ENCODE assay signal across 23 cellular contexts in the genomic region with DNA sequence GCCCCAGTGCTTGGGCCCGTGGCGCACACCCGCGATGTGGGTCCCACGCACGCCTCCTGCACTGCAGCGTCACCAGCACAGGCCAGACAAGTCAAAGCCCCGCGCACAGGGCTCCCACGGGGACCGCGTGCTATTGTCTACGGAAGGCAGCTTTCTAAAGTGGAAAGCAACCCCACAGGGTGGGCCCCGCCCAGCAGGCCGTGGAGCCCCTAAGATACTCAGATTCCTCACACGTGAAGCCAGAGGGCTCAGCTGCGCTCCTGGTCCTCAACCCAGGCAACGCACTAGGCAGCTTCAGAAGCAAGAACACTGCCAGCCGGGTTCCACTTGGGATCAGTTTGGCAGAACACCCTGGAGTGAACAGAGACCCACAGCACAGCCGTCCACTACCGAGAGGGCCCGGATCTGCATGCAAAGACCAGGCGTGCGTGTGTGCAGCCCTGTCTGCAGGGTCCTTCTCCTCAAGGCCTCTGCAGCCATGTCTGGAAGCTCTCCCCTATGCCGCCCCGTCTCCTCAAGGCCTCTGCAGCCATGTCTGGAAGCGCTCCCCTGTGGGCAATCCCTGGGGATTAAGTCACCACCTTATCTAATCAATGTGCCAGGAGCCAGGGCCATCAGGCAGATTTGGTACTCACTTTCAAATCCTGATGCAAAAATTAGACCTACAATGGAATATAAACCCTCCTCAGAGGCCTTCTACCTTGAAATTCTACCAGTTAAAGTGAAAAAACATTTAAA.
DNase-seq lines count a peak whose midpoint lies in the region; ATAC-seq, FAIRE-seq and TF ChIP-seq lines count a peak whose summit lies in the region.
"Had no signal": no experiment of that assay in that cellular context is flagged by ENCODE, and none has a peak within 500 bp of the region (broad histone marks: within the 10 kb centered on the region; RNA-seq: fewer than 3 reads in every experiment).

No MANE protein-coding gene starts in this region.

- H4K20me1 ChIP-seq in GM23338 (replicated peaks; ENCODE audit: insufficient read depth) (no peaks in the 10 kb centered on the region; the same call in 1 of the 2 replicates), HepG2 (ENCODE audit: insufficient read depth, low read length) (no peaks in the 10 kb centered on the region)

- no peak overlapping the region for H3K9ac ChIP-seq in HepG2 (ENCODE audit: insufficient read depth, low read depth, low read length)

- TF ChIP-seq CTCF in GM23338 (conservative IDR thresholded peaks at IDR 0.05; ENCODE audit: low read depth in 2 of 2) (no peak), chondrocyte (IDR thresholded peaks at IDR 0.05) (no peak), HepG2 (CRISPR knock-in tag; IDR thresholded peaks at IDR 0.05) (no peak), psoas muscle (IDR thresholded peaks at IDR 0.05) (no peak)

- H3K27ac Mint-ChIP-seq in GM23338 (no peak overlapping the region), chondrocyte (ENCODE audit: unreplicated experiment) (no peak overlapping the region)
- H3K27ac Mint-ChIP-seq: H9, T-helper 17 cell had no signal

- 0 out of 2 replicates have a peak, but pooled peaks cover 9% of the 10 kb centered on the region for H3K9me2 ChIP-seq in GM23338 (ENCODE audit: insufficient read depth)

- H3K27ac ChIP-seq in GM23338 (ENCODE audit: low read depth) = no peak overlapping the region
- no peak overlapping the region for H3K27ac ChIP-seq in HepG2 (ENCODE audit: extremely low read length, insufficient read depth, low read length)
- no peak overlapping the region for H3K27ac ChIP-seq in psoas muscle
- H3K27ac ChIP-seq: epithelial cell of prostate, SK-N-MC, uterus had no signal

- H3K36me3 Mint-ChIP-seq in GM23338 (ENCODE audit: low read depth) (peaks cover 36% of the 10 kb centered on the region), chondrocyte (ENCODE audit: low read depth) (peaks cover 34% of the 10 kb centered on the region)

- intact Hi-C loops in HepG2 (cut with micrococcal nuclease; ENCODE audit: unreplicated experiment) (no loop called here), psoas muscle (cut with DNase I) (no loop called here)

- TF ChIP-seq EP300 in HepG2 (IDR thresholded peaks at IDR 0.05; ENCODE audit: low read depth in 2 of 2, low read length in 2 of 2) (no peak), HepG2 (CRISPR knock-in tag; IDR thresholded peaks at IDR 0.05; ENCODE audit: borderline replicate concordance) (no peak)

- H3K27me3 ChIP-seq in GM23338 (ENCODE audit: insufficient read depth) = no peaks in the 10 kb centered on the region
- H3K27me3 ChIP-seq in HepG2 (ENCODE audit: control insufficient read depth in 1 of 2, insufficient read depth in 2 of 2, low read length in 2 of 2) = no peaks in the 10 kb centered on the region
- no peaks in the 10 kb centered on the region for H3K27me3 ChIP-seq in psoas muscle (ENCODE audit: insufficient read depth in 3 of 3, low read length in 2 of 3)
- H3K27me3 ChIP-seq: uterus had no signal

- H3K4me1 Mint-ChIP-seq in GM23338 (peaks cover 5% of the 10 kb centered on the region), chondrocyte (ENCODE audit: low read depth) (no peaks in the 10 kb centered on the region)

- in situ Hi-C loops in HepG2 (cut with HindIII; ENCODE audit: extremely low pct_ligation_motif_present, low pct_unique_long_range_greater_than_20kb) = no loop called here

- H3K4me3 ChIP-seq in GM23338 = no peak overlapping the region
- H3K4me3 ChIP-seq in HepG2 (replicated peaks in 1 of 3; ENCODE audit: insufficient read depth in 1 of 3, low read depth in 2 of 3, low read length in 3 of 3) = no peak overlapping the region
- H3K4me3 ChIP-seq in psoas muscle = no peak overlapping the region
- H3K4me3 ChIP-seq: SK-N-MC, uterus had no signal

- H3F3A ChIP-seq in GM23338 (replicated peaks; ENCODE audit: low read depth) = no peaks in the 10 kb centered on the region

- H2AFZ ChIP-seq in GM23338 = no peak overlapping the region
- H2AFZ ChIP-seq in HepG2 (ENCODE audit: low read length) = no peak overlapping the region

- no peak overlapping the region for H3K4me3 Mint-ChIP-seq in GM23338
- H3K4me3 Mint-ChIP-seq in chondrocyte (ENCODE audit: unreplicated experiment) = no peak overlapping the region
- H3K4me3 Mint-ChIP-seq: central memory CD8-positive, alpha-beta T cell; H9; T-helper 17 cell had no signal

- ATAC-seq in GM23338 = peak; percentile 40; the same call in 2 of the 3 replicates
- ATAC-seq in HepG2 = no peak
- ATAC-seq in psoas muscle = peak in 2 of 4 donors; percentile 11 to 13
- ATAC-seq in HG02571 (IDR thresholded peaks at IDR 0.05; ENCODE audit: unreplicated experiment) = no peak
- ATAC-seq: Panc1, T-helper 17 cell had no signal

- FAIRE-seq in HepG2 (lab: Jason Lieb, UNC) = no peak
- FAIRE-seq: D721Med had no signal

- H3K36me3 ChIP-seq in GM23338 (ENCODE audit: insufficient read depth) (peaks cover 5% of the 10 kb centered on the region), HepG2 (replicated peaks in 1 of 2; ENCODE audit: control insufficient read depth in 1 of 2, insufficient read depth in 2 of 2, low read length in 2 of 2) (peaks cover 2 to 26% of the 10 kb centered on the region in 2 experiments; a peak in 3 of 5 replicates), psoas muscle (ENCODE audit: insufficient read depth in 1 of 2, low read depth in 1 of 2) (peaks cover 0 to 63% of the 10 kb centered on the region in 2 donors)
- H3K36me3 ChIP-seq: uterus had no signal

- H3K9me3 Mint-ChIP-seq in GM23338 (peaks cover 32% of the 10 kb centered on the region), chondrocyte (ENCODE audit: low read depth) (peaks cover 34% of the 10 kb centered on the region)

- no peak for TF ChIP-seq POLR2A in HepG2 (IDR thresholded peaks at IDR 0.05; ENCODE audit: insufficient read depth in 1 of 2, low read depth in 2 of 2, low read length in 2 of 2)

- no peak for DNase-seq in GM23338 (ENCODE audit: low spot score)
- peak; percentile 86 for DNase-seq in chondrocyte (ENCODE audit: low spot score)
- no peak for DNase-seq in HepG2 (ENCODE audit: low spot score)
- DNase-seq in psoas muscle = peak; percentile 10 to 50
- DNase-seq in OCI-M2 (lab: John Stamatoyannopoulos, UW; ENCODE audit: unreplicated experiment) = no peak
- DNase-seq in DMS53 treated with DMSO at 0.1 percent for 48 hours (lab: John Stamatoyannopoulos, UW; ENCODE audit: unreplicated experiment) = no peak
- DNase-seq: activated CD8-positive, alpha-beta memory T cell treated with anti-CD3 and anti-CD28 coated beads, Interleukin-2, amount 50 U/mL, for 48 hours; activated gamma-delta T cell treated with Interleukin-2 at 50 U/mL for 16 hours; anterior cingulate cortex; H9; NCI-H1417 treated with DMSO at 0.1 percent for 48 hours; NCI-H2107; NCI-H510A; occipital lobe; substantia nigra had no signal

- BruUV-seq in HepG2 (replicated peaks; lab: Mats Ljungman, UMichigan) = no TSS peak

- CTCF ChIA-PET in HepG2 (lab: Yijun Ruan, JAX; ENCODE audit: low intra/inter-chr PET ratio, low total read pairs) = no interaction called here

- H3K79me2 ChIP-seq in GM23338 (replicated peaks; ENCODE audit: insufficient read depth) = no peaks in the 10 kb centered on the region; the same call in 1 of the 2 replicates
- H3K79me2 ChIP-seq in HepG2 (ENCODE audit: insufficient read depth, low read length) = no peaks in the 10 kb centered on the region

- no peak for TF ChIP-seq RAD21 in HepG2 (CRISPR knock-in tag; IDR thresholded peaks at IDR 0.05)

- H3K4me1 ChIP-seq in GM23338 (ENCODE audit: insufficient read depth) = no peaks in the 10 kb centered on the region
- H3K4me1 ChIP-seq in HepG2 (ENCODE audit: insufficient read depth, low read length) = no peaks in the 10 kb centered on the region
- peaks cover 3% of the 10 kb centered on the region for H3K4me1 ChIP-seq in psoas muscle
- H3K4me1 ChIP-seq: uterus had no signal

- POLR2A ChIA-PET in HepG2 (lab: Yijun Ruan, JAX) = no interaction called here

- H3K9me3 ChIP-seq in HepG2 (ENCODE audit: low read length) (peaks cover 17% of the 10 kb centered on the region), psoas muscle (peaks cover 13% of the 10 kb centered on the region)

- WGBS in HepG2 (ENCODE audit: low lambda C conversion rate) = 98% methylated on average over 27 of the region's 27 CpGs
- 92 to 98% (median 95%) methylated on average over 27 of the region's 27 CpGs for WGBS in psoas muscle, 3 donors

- H3K4me2 ChIP-seq in GM23338 = no peak overlapping the region
- no peak overlapping the region for H3K4me2 ChIP-seq in HepG2 (ENCODE audit: low read depth, low read length)

- H3K27me3 Mint-ChIP-seq in GM23338 (ENCODE audit: insufficient read depth, low read depth, poor library complexity) (peaks cover 6% of the 10 kb centered on the region), chondrocyte (ENCODE audit: low read depth) (no peaks in the 10 kb centered on the region)
- H3K27me3 Mint-ChIP-seq: central memory CD8-positive, alpha-beta T cell; T-helper 17 cell had no signal

TF ChIP-seq in GM23338, 12 proteins besides CTCF, POLR2A, EP300 and RAD21 (continues in another document):
- TF ChIP-seq STAT1 (IDR thresholded peaks at IDR 0.05; ENCODE audit: unreplicated experiment) = no peak
- no peak for TF ChIP-seq ZNF331 (CRISPR knock-in tag; IDR thresholded peaks at IDR 0.05; ENCODE audit: low read depth)
- TF ChIP-seq POLR2AphosphoS5 (IDR thresholded peaks at IDR 0.05; ENCODE audit: low read depth) = no peak

TF ChIP-seq in HepG2, 621 proteins besides CTCF, POLR2A, EP300 and RAD21:
- TF ChIP-seq KMT2B (CRISPR knock-in tag; IDR thresholded peaks at IDR 0.05) (no peak), ZNF264 (CRISPR knock-in tag; IDR thresholded peaks at IDR 0.05) (no peak), AGO2 (optimal IDR thresholded peaks at IDR 0.05; ENCODE audit: low read depth, low read length) (peak; percentile 55), ZFP90 (CRISPR knock-in tag; IDR thresholded peaks at IDR 0.05; ENCODE audit: borderline replicate concordance) (no peak)

Comparison
In these comparisons a context has a peak if more than half of its experiments do, and no peak if none do; other contexts are left out.
1. DNase-seq: peak in chondrocyte (single experiment) and psoas muscle (2 of 2); none in GM23338 (single experiment), HepG2 (single experiment), OCI-M2 (single experiment) and DMS53 treated with DMSO at 0.1 percent for 48 hours (single experiment).